ENCODE assay signal across 10 cellular contexts in the genomic region with DNA sequence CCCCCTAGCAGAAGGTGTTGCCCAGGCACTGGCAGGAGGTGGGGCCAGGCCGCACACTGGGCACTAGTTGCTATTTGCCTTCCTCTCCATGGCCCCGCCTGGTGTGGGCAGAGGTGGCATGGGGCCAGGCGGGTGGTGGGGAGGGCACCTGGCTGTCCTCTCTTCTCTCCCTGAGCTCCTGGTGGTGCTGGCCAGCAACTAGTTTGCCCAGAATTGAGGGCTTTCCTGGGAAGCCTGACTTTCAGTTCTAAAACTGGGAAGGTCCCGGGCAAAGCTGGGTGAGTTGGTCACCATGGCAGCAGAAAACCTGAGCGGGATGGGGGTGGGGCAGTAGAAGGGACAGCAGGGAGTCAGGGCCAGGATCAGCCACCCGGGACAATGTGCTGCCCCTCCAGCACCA. TPM values are rescaled to one million over a fixed set of nuclear protein-coding genes. Genes with fewer than 3 reads are reported as not detected.
DNase-seq lines count a peak whose midpoint lies in the region; ATAC-seq and TF ChIP-seq lines count a peak whose summit lies in the region.
"Had no signal": no experiment of that assay in that cellular context is flagged by ENCODE, and none has a peak within 500 bp of the region (broad histone marks: within the 10 kb centered on the region; RNA-seq: fewer than 3 reads in every experiment).

No MANE protein-coding gene starts in this region.

- in situ Hi-C loops in G401 (cut with HindIII; ENCODE audit: low sequenced_read_pairs): no loop called here
- in situ Hi-C loops in GM13976 (cut with MboI; ENCODE audit: low sequenced_read_pairs, unreplicated experiment): no loop called here

- ATAC-seq in heart left ventricle (peak; percentile 51 to 66 (median 56)), GM21825 (IDR thresholded peaks at IDR 0.05; ENCODE audit: unreplicated experiment) (no peak)

- H3K27ac Mint-ChIP-seq in activated naive CD8-positive, alpha-beta T cell treated with anti-CD3 and anti-CD28 coated beads for 36 hours: no peak overlapping the region
- H3K27ac Mint-ChIP-seq: stimulated activated naive CD8-positive, alpha-beta T cell treated with anti-CD3 and anti-CD28 coated beads, Interleukin-15, Interleukin-2, amounts not matched to agents 100 ng/mL and 50 ng/mL, for 24 hours had no signal

- no peak for TF ChIP-seq CTCF in heart left ventricle (IDR thresholded peaks at IDR 0.05)
- no peak for TF ChIP-seq CTCF in GM13976 (IDR thresholded peaks at IDR 0.05; ENCODE audit: borderline replicate concordance, control extremely low read depth, extremely low read depth, insufficient read depth, missing control alignments)

- peaks cover 0 to 9% (median 0%) of the 10 kb centered on the region in 12 donors for H3K9me3 ChIP-seq in heart left ventricle

- H3K4me3 Mint-ChIP-seq in activated naive CD8-positive, alpha-beta T cell treated with anti-CD3 and anti-CD28 coated beads for 36 hours: no peak overlapping the region
- H3K4me3 Mint-ChIP-seq: stimulated activated naive CD8-positive, alpha-beta T cell treated with anti-CD3 and anti-CD28 coated beads, Interleukin-15, Interleukin-2, amounts not matched to agents 100 ng/mL and 50 ng/mL, for 24 hours had no signal

- H3K4me1 ChIP-seq in heart left ventricle: peaks cover 0 to 62% (median 37%) of the 10 kb centered on the region in 12 donors

- H3K27me3 Mint-ChIP-seq in activated naive CD8-positive, alpha-beta T cell treated with anti-CD3 and anti-CD28 coated beads for 36 hours: no peaks in the 10 kb centered on the region
- H3K27me3 Mint-ChIP-seq: stimulated activated naive CD8-positive, alpha-beta T cell treated with anti-CD3 and anti-CD28 coated beads, Interleukin-15, Interleukin-2, amounts not matched to agents 100 ng/mL and 50 ng/mL, for 24 hours had no signal

- no peak overlapping the region for H3K4me3 ChIP-seq in heart left ventricle

- peaks cover 14% of the 10 kb centered on the region for H3K4me1 Mint-ChIP-seq in activated naive CD8-positive, alpha-beta T cell treated with anti-CD3 and anti-CD28 coated beads for 36 hours

- WGBS in heart left ventricle, 4 donors: 45 to 52% (median 49%) methylated on average over 3 to 6 of the region's 6 CpGs

- no peaks in the 10 kb centered on the region for H3K27me3 ChIP-seq in heart left ventricle

- no peaks in the 10 kb centered on the region for H3K36me3 ChIP-seq in heart left ventricle

- H3K27ac ChIP-seq in heart left ventricle: peak overlapping the region; percentile 30 to 96 (median 86)

- DNase-seq in G401 (ENCODE audit: low spot score): peak; percentile 19
- peak; percentile 87 for DNase-seq in NCI-H774 (lab: John Stamatoyannopoulos, UW)
- peak; percentile 81 to 91 (median 82) for DNase-seq in heart left ventricle
- DNase-seq in renal cortical epithelial cell (ENCODE audit: low read depth): peak; percentile 51
- no peak for DNase-seq in activated naive CD8-positive, alpha-beta T cell treated with anti-CD3 and anti-CD28 coated beads for 36 hours
- DNase-seq in GM13976 (ENCODE audit: low spot score): no peak
- DNase-seq in NCI-H146 treated with DMSO at 0.1 percent for 48 hours (lab: John Stamatoyannopoulos, UW; ENCODE audit: unreplicated experiment): no peak
- DNase-seq: activated gamma-delta T cell treated with Interleukin-2 at 50 U/mL for 16 hours had no signal

- TF ChIP-seq POLR2A in heart left ventricle (IDR thresholded peaks at IDR 0.05): no peak

- intact Hi-C loops in heart left ventricle (cut with DNase I): loop anchor here in 6 of 10 donors (2.0 to 10.0 kb wide), 5 partner anchors 33 to 55 kb away; partner anchors contain the start of gene RBM38 (in 1 of the 6)

- peaks cover 1% of the 10 kb centered on the region for H3K9me3 Mint-ChIP-seq in activated naive CD8-positive, alpha-beta T cell treated with anti-CD3 and anti-CD28 coated beads for 36 hours
- H3K9me3 Mint-ChIP-seq: stimulated activated naive CD8-positive, alpha-beta T cell treated with anti-CD3 and anti-CD28 coated beads, Interleukin-15, Interleukin-2, amounts not matched to agents 100 ng/mL and 50 ng/mL, for 24 hours had no signal

- H3K36me3 Mint-ChIP-seq in activated naive CD8-positive, alpha-beta T cell treated with anti-CD3 and anti-CD28 coated beads for 36 hours: peaks cover 1% of the 10 kb centered on the region

RNA-seq across cellular contexts. Expression of gene RBM38, which starts 48.2 kb away (rescaled TPM):
- total RNA-seq in G401 (2014; rRNA removed; shearing (Covaris generic)): 74.9 and 101 TPM in 2 replicates
- total RNA-seq in heart left ventricle (10 to 100 TPM; 45.6 to 97.9 (median 62.3) TPM), renal cortical epithelial cell (13.0 and 14.8 TPM in 2 replicates)
- polyA plus RNA-seq in heart left ventricle: 100 to 1,000 TPM in 1 of 2 donors, 10 to 100 TPM in 1; 68.5 to 112 TPM
- 100 to 1,000 TPM; 142 to 144 TPM for total RNA-seq in activated naive CD8-positive, alpha-beta T cell treated with anti-CD3 and anti-CD28 coated beads for 36 hours

Comparison
In these comparisons a context has a peak if more than half of its experiments do, and no peak if none do; other contexts are left out.
1. DNase-seq: peak in G401 (single experiment), NCI-H774 (single experiment), heart left ventricle (5 of 5) and renal cortical epithelial cell (single experiment); none in activated naive CD8-positive, alpha-beta T cell treated with anti-CD3 and anti-CD28 coated beads for 36 hours (single experiment), GM13976 (single experiment) and NCI-H146 treated with DMSO at 0.1 percent for 48 hours (single experiment).